32 cellular contexts compared by ENCODE assay signal in the genomic region with DNA sequence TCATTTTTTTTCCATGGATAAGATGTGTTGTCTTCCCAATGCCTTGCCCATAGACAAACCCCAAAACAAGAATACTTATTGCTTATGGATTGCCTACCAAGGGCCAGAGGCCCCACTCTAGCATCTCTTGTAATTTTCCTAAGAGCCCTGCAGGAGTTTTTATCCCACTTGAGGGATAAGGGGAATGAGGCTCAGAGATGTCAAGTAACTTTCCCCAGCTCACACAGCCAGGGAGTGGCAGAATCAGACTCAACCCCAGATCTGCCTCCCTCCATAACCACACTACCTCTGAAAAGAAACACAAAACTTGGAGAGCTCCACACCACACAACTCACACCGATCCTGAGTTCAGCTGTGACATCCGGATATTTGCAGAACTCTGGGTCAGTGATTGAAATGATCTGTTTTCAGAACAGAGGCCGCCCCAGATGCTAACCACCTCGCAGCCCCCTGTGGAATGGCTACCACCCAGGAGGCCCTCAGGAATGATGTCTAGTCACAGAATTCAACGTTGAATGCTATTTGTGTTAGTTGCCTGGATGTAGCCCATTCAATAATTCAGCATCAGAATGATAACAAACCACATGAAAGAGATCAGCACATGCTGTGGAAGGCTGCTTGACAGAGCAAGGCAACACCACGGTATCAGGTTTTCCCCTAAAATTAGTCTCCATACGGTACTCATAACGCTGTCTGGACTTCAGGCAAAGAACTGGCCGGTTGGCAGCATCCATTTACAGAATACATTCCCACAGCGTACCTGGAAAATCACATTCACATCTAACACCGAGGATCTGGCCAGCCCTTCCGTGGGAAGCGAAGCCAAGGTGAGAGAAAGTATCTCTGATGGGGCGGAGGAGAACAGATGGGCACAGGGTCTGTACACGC.
DNase-seq lines count a peak whose midpoint lies in the region; ATAC-seq, FAIRE-seq and TF ChIP-seq lines count a peak whose summit lies in the region.
"Had no signal": no experiment of that assay in that cellular context is flagged by ENCODE, and none has a peak within 500 bp of the region (broad histone marks: within the 10 kb centered on the region; RNA-seq: fewer than 3 reads in every experiment).

No MANE protein-coding gene starts in this region.

- no peaks in the 10 kb centered on the region for H3K9me2 ChIP-seq in GM23248 (ENCODE audit: insufficient read depth)

- no peak for TF ChIP-seq CTCF in left ventricle myocardium inferior (IDR thresholded peaks at IDR 0.05; ENCODE audit: borderline replicate concordance)
- TF ChIP-seq CTCF in H1 (IDR thresholded peaks at IDR 0.05; ENCODE audit: control extremely low read depth in 1 of 3, insufficient read depth in 1 of 3, low read depth in 1 of 3, low read length in 3 of 3): no peak

- no peak overlapping the region for H2BK120ac ChIP-seq in H1 (replicated peaks; ENCODE audit: low read depth, low read length)

- H3K27ac ChIP-seq in left ventricle myocardium inferior (replicated peaks) (peak overlapping the region; percentile 86), H1 (ENCODE audit: low read depth, low read length) (no peak overlapping the region), GM23248 (no peak overlapping the region)
- H3K27ac ChIP-seq: epithelial cell of prostate, SJCRH30, suprapubic skin had no signal

- H2BK12ac ChIP-seq in H1 (ENCODE audit: low read depth, low read length): no peak overlapping the region

- H3K4me1 ChIP-seq in left ventricle myocardium inferior: peaks cover 57% of the 10 kb centered on the region
- peaks cover 0 to 6% (median 2%) of the 10 kb centered on the region in 4 experiments; a peak in 3 of 7 replicates for H3K4me1 ChIP-seq in H1 (replicated peaks in 1 of 4; ENCODE audit: control insufficient read depth in 3 of 4, insufficient read depth in 4 of 4, low read length in 3 of 4)
- H3K4me1 ChIP-seq in GM23248 (ENCODE audit: insufficient read depth): peaks cover 23% of the 10 kb centered on the region

- TF ChIP-seq POLR2A in H1 (IDR thresholded peaks at IDR 0.05; ENCODE audit: control extremely low read depth in 1 of 2, low read depth in 2 of 2, low read length in 2 of 2): no peak

- POLR2A ChIA-PET in H1 (lab: Charles Lee; ENCODE audit: partially characterized antibody): no interaction called here

- no peaks in the 10 kb centered on the region for H3K9me3 Mint-ChIP-seq in stimulated activated effector memory CD8-positive, alpha-beta T cell treated with anti-CD3 and anti-CD28 coated beads, Interleukin-12 subunit alpha, Interleukin-12 subunit beta, amount 100 ng/mL, for 72 hours
- H3K9me3 Mint-ChIP-seq: activated CD4-positive, alpha-beta T cell treated with anti-CD3 and anti-CD28 coated beads, Interleukin-2, amount 10 ng/mL, durations not matched to agents 24 days and 14 days; CD4-positive, alpha-beta T cell; WTC11 had no signal

- no peak overlapping the region for H3K9ac ChIP-seq in H1 (replicated peaks in 1 of 4; ENCODE audit: extremely low read depth in 1 of 4, low read depth in 3 of 4, low read length in 3 of 4)
- H3K9ac ChIP-seq in GM23248: no peak overlapping the region

- peaks cover 21% of the 10 kb centered on the region for H3K4me1 Mint-ChIP-seq in stimulated activated effector memory CD8-positive, alpha-beta T cell treated with anti-CD3 and anti-CD28 coated beads, Interleukin-12 subunit alpha, Interleukin-12 subunit beta, amount 100 ng/mL, for 72 hours

- H2BK20ac ChIP-seq in H1 (ENCODE audit: low read length): no peak overlapping the region

- H3K4me3 Mint-ChIP-seq in stimulated activated effector memory CD8-positive, alpha-beta T cell treated with anti-CD3 and anti-CD28 coated beads, Interleukin-12 subunit alpha, Interleukin-12 subunit beta, amount 100 ng/mL, for 72 hours: no peak overlapping the region
- H3K4me3 Mint-ChIP-seq: activated CD4-positive, alpha-beta T cell treated with anti-CD3 and anti-CD28 coated beads, Interleukin-2, amount 10 ng/mL, durations not matched to agents 24 days and 14 days; CD4-positive, alpha-beta T cell; WTC11 had no signal

- H3K56ac ChIP-seq in H1 (replicated peaks; ENCODE audit: insufficient read length, low read depth, low read length): no peak overlapping the region

- H3F3A ChIP-seq in GM23248 (ENCODE audit: insufficient read depth): no peaks in the 10 kb centered on the region; the same call in 1 of the 2 replicates

- H3K79me2 ChIP-seq in H1 (ENCODE audit: control insufficient read depth in 1 of 2, insufficient read depth in 2 of 2, low read length in 2 of 2) (no peaks in the 10 kb centered on the region), GM23248 (ENCODE audit: insufficient read depth) (no peaks in the 10 kb centered on the region)

- in situ Hi-C loops in GM23248 (cut with MboI): no loop called here

- H3K23me2 ChIP-seq in H1 (ENCODE audit: low read depth, low read length): no peaks in the 10 kb centered on the region; the same call in 1 of the 2 replicates

- no peak for DNase-seq in left ventricle myocardium inferior
- no peak for DNase-seq in Right ventricle myocardium superior
- peak; percentile 80 for DNase-seq in SW480 (ENCODE audit: low spot score)
- DNase-seq in H1 (ENCODE audit: low read depth in 1 of 2, low spot score in 2 of 2): no peak
- no peak for DNase-seq in stimulated activated effector memory CD8-positive, alpha-beta T cell treated with anti-CD3 and anti-CD28 coated beads, Interleukin-12 subunit alpha, Interleukin-12 subunit beta, amount 100 ng/mL, for 72 hours (ENCODE audit: low spot score in 2 of 2)
- DNase-seq in GM23248: no peak
- no peak for DNase-seq in NCI-H1105 (lab: John Stamatoyannopoulos, UW)
- DNase-seq: activated CD4-positive, alpha-beta T cell treated with anti-CD3 and anti-CD28 coated beads, Interleukin-2, amount 10 ng/mL, durations not matched to agents 24 days and 14 days; activated CD8-positive, alpha-beta memory T cell treated with anti-CD3 and anti-CD28 coated beads for 24 hours; activated T-cell treated with anti-CD3 and anti-CD28 coated beads for 4 hours; amygdala; CD4-positive, alpha-beta T cell; cortex of kidney; effector memory CD4-positive, alpha-beta T cell; mesendoderm; MV-4-11; NCI-H82; sigmoid colon; SJCRH30; stimulated activated CD4-positive, alpha-beta T cell treated with anti-CD3 and anti-CD28 coated beads, Interleukin-15, amount 100 ng/mL, for 24 hours; stimulated activated naive CD4-positive, alpha-beta T cell; T-helper 1 cell had no signal

- H3K4me3 ChIP-seq in left ventricle myocardium inferior: no peak overlapping the region
- H3K4me3 ChIP-seq in H1 (ENCODE audit: extremely low read depth in 1 of 4, insufficient read depth in 2 of 4, low read depth in 3 of 4, low read length in 4 of 4): no peak overlapping the region
- no peak overlapping the region for H3K4me3 ChIP-seq in GM23248
- H3K4me3 ChIP-seq: A549, sigmoid colon, SJCRH30, suprapubic skin had no signal

- H3K14ac ChIP-seq in H1 (ENCODE audit: insufficient read length): no peak overlapping the region

- no peak overlapping the region for H2BK5ac ChIP-seq in H1 (ENCODE audit: low read depth, low read length)

- no peak overlapping the region for H3K4me2 ChIP-seq in H1 (ENCODE audit: insufficient read depth in 1 of 2, low read depth in 2 of 2, low read length in 2 of 2)
- H3K4me2 ChIP-seq in GM23248 (ENCODE audit: unreplicated experiment): no peak overlapping the region
- H3K4me2 ChIP-seq: A549 had no signal

- no peak overlapping the region for H2BK15ac ChIP-seq in H1 (ENCODE audit: low read length)

- intact Hi-C loops in left ventricle myocardium inferior (cut with micrococcal nuclease) (no loop called here), Right ventricle myocardium superior (cut with DNase I) (no loop called here)

- CTCF ChIA-PET in H1 (lab: Charles Lee; ENCODE audit: partially characterized antibody): no interaction called here

- no peaks in the 10 kb centered on the region for H3K79me1 ChIP-seq in H1 (ENCODE audit: low read depth, low read length)

- WGBS in H1 (ENCODE audit: extremely low coverage in 1 of 2, insufficient coverage in 1 of 2, insufficient read length in 1 of 2, insufficient replicate concordance in 2 of 2, low coverage in 1 of 2, low lambda C conversion rate in 2 of 2, missing lambda C conversion rate in 1 of 2), 2 experiments: 96% methylated on average over 15 of the region's 15 CpGs; no CpG with 5 or more reads in 1 of the 2 experiments
- WGBS in GM23248 (ENCODE audit: low coverage in 1 of 2, low lambda C conversion rate in 2 of 2, missing lambda C conversion rate in 2 of 2), 2 experiments: 88% methylated on average over 15 of the region's 15 CpGs

- no peaks in the 10 kb centered on the region for H3K36me3 Mint-ChIP-seq in stimulated activated effector memory CD8-positive, alpha-beta T cell treated with anti-CD3 and anti-CD28 coated beads, Interleukin-12 subunit alpha, Interleukin-12 subunit beta, amount 100 ng/mL, for 72 hours
- H3K36me3 Mint-ChIP-seq: activated naive CD4-positive, alpha-beta T cell treated with anti-CD3 and anti-CD28 coated beads, Interleukin-2, amount 50 U/mL, for 72 hours; WTC11 had no signal

- no peak overlapping the region for H4K5ac ChIP-seq in H1 (ENCODE audit: insufficient read length, low read depth, low read length)

- H3K9me3 ChIP-seq in left ventricle myocardium inferior (replicated peaks): no peaks in the 10 kb centered on the region
- H3K9me3 ChIP-seq in H1 (ENCODE audit: insufficient read depth in 2 of 2, low read depth in 1 of 2, low read length in 1 of 2): no peaks in the 10 kb centered on the region
- no peaks in the 10 kb centered on the region for H3K9me3 ChIP-seq in GM23248 (ENCODE audit: low read depth)
- H3K9me3 ChIP-seq: A549, sigmoid colon, SJCRH30, suprapubic skin had no signal

- TF ChIP-seq RAD21 in H1 (IDR thresholded peaks at IDR 0.05 in 1 of 2, conservative IDR thresholded peaks at IDR 0.05 in 1 of 2; ENCODE audit: low read depth in 2 of 2, low read length in 2 of 2): no peak

- H3K27me3 ChIP-seq in left ventricle myocardium inferior (ENCODE audit: low read depth): no peaks in the 10 kb centered on the region
- peaks cover 0 to 4% (median 0%) of the 10 kb centered on the region in 4 experiments; a peak in 2 of 7 replicates for H3K27me3 ChIP-seq in H1 (replicated peaks in 1 of 4; ENCODE audit: control insufficient read depth in 3 of 4, extremely low read depth in 1 of 4, insufficient read depth in 3 of 4, low read length in 3 of 4)
- H3K27me3 ChIP-seq in GM23248 (replicated peaks; ENCODE audit: insufficient read depth): no peaks in the 10 kb centered on the region
- H3K27me3 ChIP-seq: sigmoid colon, SJCRH30, suprapubic skin had no signal

- FAIRE-seq in H1 (lab: Jason Lieb, UNC): no peak
- FAIRE-seq: A549, GM19239, H54, RCC 7860 had no signal

- no peak for TF ChIP-seq EP300 in H1 (IDR thresholded peaks at IDR 0.05; ENCODE audit: borderline replicate concordance in 1 of 2, low read depth in 2 of 2, low read length in 2 of 2)

- no peak overlapping the region for H2AK5ac ChIP-seq in H1 (ENCODE audit: low read depth, low read length)

- H4K91ac ChIP-seq in H1 (replicated peaks; ENCODE audit: insufficient read length, low read length): no peak overlapping the region

- H4K8ac ChIP-seq in H1 (ENCODE audit: extremely low read depth, insufficient read depth, low read length): peak overlapping the region; percentile 58; the same call in 1 of the 2 replicates

- H4K20me1 ChIP-seq in H1 (replicated peaks in 1 of 2; ENCODE audit: control insufficient read depth in 1 of 2, insufficient read depth in 2 of 2, low read length in 2 of 2) (no peaks in the 10 kb centered on the region), GM23248 (ENCODE audit: insufficient read depth) (no peaks in the 10 kb centered on the region)

- H2AFZ ChIP-seq in H1 (ENCODE audit: low read length): no peak overlapping the region
- no peak overlapping the region for H2AFZ ChIP-seq in GM23248

- ATAC-seq in Right ventricle myocardium superior (ENCODE audit: poor library complexity) (no peak), HG03460 (IDR thresholded peaks at IDR 0.05; ENCODE audit: unreplicated experiment) (no peak)
- ATAC-seq in stimulated activated effector memory CD8-positive, alpha-beta T cell treated with anti-CD3 and anti-CD28 coated beads, Interleukin-12 subunit alpha, Interleukin-12 subunit beta, amount 100 ng/mL, for 72 hours: no peak
- ATAC-seq: A549; activated naive CD4-positive, alpha-beta T cell treated with anti-CD3 and anti-CD28 coated beads, Interleukin-2, amount 50 U/mL, for 72 hours; left lobe of liver; WTC11 had no signal

- H3K36me3 ChIP-seq in left ventricle myocardium inferior (no peaks in the 10 kb centered on the region), H1 (ENCODE audit: control insufficient read depth in 2 of 4, insufficient read depth in 4 of 4, low read length in 3 of 4) (no peaks in the 10 kb centered on the region), GM23248 (ENCODE audit: low read depth) (no peaks in the 10 kb centered on the region)
- H3K36me3 ChIP-seq: sigmoid colon, SJCRH30, suprapubic skin had no signal

- H3K4ac ChIP-seq in H1 (replicated peaks; ENCODE audit: insufficient read length, low read depth, low read length): no peak overlapping the region

- H3K18ac ChIP-seq in H1 (ENCODE audit: extremely low read depth, low read length): no peak overlapping the region

- no peak overlapping the region for H3K23ac ChIP-seq in H1 (ENCODE audit: insufficient read length)

- H3K27ac Mint-ChIP-seq in stimulated activated effector memory CD8-positive, alpha-beta T cell treated with anti-CD3 and anti-CD28 coated beads, Interleukin-12 subunit alpha, Interleukin-12 subunit beta, amount 100 ng/mL, for 72 hours: peak overlapping the region; percentile 26
- H3K27ac Mint-ChIP-seq: activated CD4-positive, alpha-beta T cell treated with anti-CD3 and anti-CD28 coated beads, Interleukin-2, amount 10 ng/mL, durations not matched to agents 24 days and 14 days; CD4-positive, alpha-beta T cell; WTC11 had no signal
